Comparison of ENCODE assay signal across 8 cellular contexts in the genomic region with DNA sequence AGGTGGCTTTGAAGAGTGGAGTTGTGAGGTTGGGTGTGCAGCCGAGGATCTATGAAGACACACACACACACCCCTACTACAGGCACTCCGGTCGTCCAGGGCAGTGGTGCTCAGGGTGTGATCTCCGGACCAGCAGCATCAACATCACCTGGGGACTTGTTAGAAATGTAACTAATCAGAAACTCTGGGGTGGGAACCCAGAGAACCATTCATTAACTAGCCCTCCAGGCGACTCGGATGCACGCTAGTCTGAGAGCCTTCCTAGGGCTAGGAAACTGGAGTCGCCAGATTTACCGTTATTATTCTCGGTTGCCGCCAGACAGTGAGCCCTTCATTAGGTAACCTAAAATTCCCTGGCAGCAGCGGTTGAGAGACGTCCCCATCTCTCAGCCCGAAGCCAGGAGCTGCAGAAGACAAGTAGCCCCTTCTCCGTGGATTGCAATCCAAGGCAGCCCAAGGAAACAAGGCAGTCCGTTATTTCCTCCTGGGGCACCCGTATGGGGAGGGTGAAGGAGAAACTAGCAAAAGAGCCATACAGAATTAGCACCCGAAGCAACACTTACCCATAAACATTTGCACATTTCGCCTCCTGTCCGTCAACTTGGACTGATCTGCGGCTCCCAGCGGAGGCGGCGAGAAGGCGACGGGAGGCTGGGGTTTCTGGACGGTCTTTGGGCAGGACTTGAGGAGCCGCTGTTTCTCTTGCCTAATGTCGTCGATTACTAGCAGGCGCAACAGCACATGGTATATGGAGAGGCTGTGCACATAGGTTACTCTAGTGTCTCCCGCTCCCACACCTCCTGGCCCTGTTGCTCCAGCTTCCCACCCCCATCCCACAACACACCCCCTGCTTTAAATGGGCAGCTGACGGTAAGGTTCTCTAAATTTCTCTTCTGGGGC. TPM values are rescaled to one million over a fixed set of nuclear protein-coding genes. Genes with fewer than 3 reads are reported as not detected.
DNase-seq lines count a peak whose midpoint lies in the region; ATAC-seq, FAIRE-seq and TF ChIP-seq lines count a peak whose summit lies in the region.

No MANE protein-coding gene starts in this region.

- DNase-seq in A549 (ENCODE audit: low read depth in 1 of 2, low spot score in 1 of 2) (peak in 1 of 2 experiments; percentile 61), fibroblast of villous mesenchyme (ENCODE audit: low read depth) (peak; percentile 85), osteocyte (ENCODE audit: extremely low spot score, unreplicated experiment) (no peak), GOT3 (lab: John Stamatoyannopoulos, UW) (no peak)
- DNase-seq in central memory CD4-positive, alpha-beta T cell, result no peak

- FAIRE-seq in A549 (lab: Jason Lieb, UNC), result no peak

- CTCF ChIA-PET in A549 (lab: Yijun Ruan, JAX), result interaction anchor here (0.9 to 4.0 kb wide), 3 partner anchors 113 to 269 kb away, joined by 3 to 22 read pairs (median 4); a partner anchor contains a TSS

- no peaks in the 10 kb centered on the region for H3K27me3 Mint-ChIP-seq in osteocyte (ENCODE audit: unreplicated experiment)

- H3K4me3 ChIP-seq in A549, result peak overlapping the region; percentile 78
- peak overlapping the region; percentile 64 for H3K4me3 ChIP-seq in WI38 (ENCODE audit: low read depth, low read length)
- peak overlapping the region; percentile 67 for H3K4me3 ChIP-seq in fibroblast of villous mesenchyme (ENCODE audit: low read depth, low read length)

- no peaks in the 10 kb centered on the region for H3K9me3 Mint-ChIP-seq in osteocyte (ENCODE audit: unreplicated experiment)

- peak overlapping the region; percentile 99 for H3K27ac Mint-ChIP-seq in osteocyte (ENCODE audit: unreplicated experiment)

- ATAC-seq in A549, result peak; percentile 8 to 14
- peak; percentile 16 for ATAC-seq in GM18517 (IDR thresholded peaks at IDR 0.05; ENCODE audit: unreplicated experiment)
- ATAC-seq in HG03095 (IDR thresholded peaks at IDR 0.05; ENCODE audit: unreplicated experiment), result peak; percentile 11

- H3K9me3 ChIP-seq in A549, result no peaks in the 10 kb centered on the region

- H3K4me2 ChIP-seq in A549, result peak overlapping the region; percentile 90

- peaks cover 17% of the 10 kb centered on the region for H3K36me3 Mint-ChIP-seq in osteocyte (ENCODE audit: unreplicated experiment)

- peaks cover 40% of the 10 kb centered on the region for H3K4me1 ChIP-seq in A549

- no peak for TF ChIP-seq POLR2A in A549 (IDR thresholded peaks at IDR 0.05; ENCODE audit: low read length)

- WGBS in A549 (ENCODE audit: missing lambda C conversion rate), result 3% methylated on average over 27 of the region's 33 CpGs

- peaks cover 52% of the 10 kb centered on the region for H3K4me1 Mint-ChIP-seq in osteocyte (ENCODE audit: unreplicated experiment)

- POLR2A ChIA-PET in A549 (lab: Yijun Ruan, JAX), result interaction anchor here (0.6 to 1.0 kb wide), 3 partner anchors 112 to 257 kb away, joined by 3 read pairs; a partner anchor contains a TSS

- no peak for TF ChIP-seq EP300 in A549 (IDR thresholded peaks at IDR 0.05)

- peak overlapping the region; percentile 99 to 100 for H3K27ac ChIP-seq in A549

- no peak; a peak in 1 of 5 replicates for TF ChIP-seq RAD21 in A549 (conservative IDR thresholded peaks at IDR 0.05 in 1 of 2, IDR thresholded peaks at IDR 0.05 in 1 of 2)

- TF ChIP-seq CTCF in A549 (IDR thresholded peaks at IDR 0.05), result no peak
- TF ChIP-seq CTCF in WI38 (IDR thresholded peaks at IDR 0.05; ENCODE audit: low read depth, low read length), result no peak
- no peak for TF ChIP-seq CTCF in fibroblast of villous mesenchyme (IDR thresholded peaks at IDR 0.05; ENCODE audit: insufficient read depth, low read depth, low read length)
- TF ChIP-seq CTCF in osteocyte (IDR thresholded peaks at IDR 0.05), result no peak

- peak overlapping the region; percentile 97 for H3K4me3 Mint-ChIP-seq in osteocyte (ENCODE audit: unreplicated experiment)

TF ChIP-seq in A549, 52 proteins besides CTCF, POLR2A, EP300 and RAD21:
- 0 out of 3 replicates have a peak, but pooled peaks have one; percentile 4 for TF ChIP-seq SMC3 (IDR thresholded peaks at IDR 0.05)
- TF ChIP-seq ESRRA (IDR thresholded peaks at IDR 0.05; ENCODE audit: borderline replicate concordance, low read length), result no peak
- 0 out of 2 replicates have a peak, but pooled peaks have one; percentile 36 for TF ChIP-seq FOSB (CRISPR knock-in tag; IDR thresholded peaks at IDR 0.05)
- TF ChIP-seq CEBPB (IDR thresholded peaks at IDR 0.05), result no peak
- TF ChIP-seq, protein P1, sequence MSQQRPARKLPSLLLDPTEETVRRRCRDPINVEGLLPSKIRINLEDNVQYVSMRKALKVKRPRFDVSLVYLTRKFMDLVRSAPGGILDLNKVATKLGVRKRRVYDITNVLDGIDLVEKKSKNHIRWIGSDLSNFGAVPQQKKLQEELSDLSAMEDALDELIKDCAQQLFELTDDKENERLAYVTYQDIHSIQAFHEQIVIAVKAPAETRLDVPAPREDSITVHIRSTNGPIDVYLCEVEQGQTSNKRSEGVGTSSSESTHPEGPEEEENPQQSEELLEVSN (IDR thresholded peaks at IDR 0.05; ENCODE audit: borderline replicate concordance, low read depth), result peak; percentile 74
- TF ChIP-seq, protein P2, sequence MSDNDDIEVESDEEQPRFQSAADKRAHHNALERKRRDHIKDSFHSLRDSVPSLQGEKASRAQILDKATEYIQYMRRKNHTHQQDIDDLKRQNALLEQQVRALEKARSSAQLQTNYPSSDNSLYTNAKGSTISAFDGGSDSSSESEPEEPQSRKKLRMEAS (IDR thresholded peaks at IDR 0.05), result peak; percentile 82
- no peak for TF ChIP-seq CBX8 (IDR thresholded peaks at IDR 0.05)

RNA-seq across cellular contexts. Expression of a gene that starts 2.9 kb away (rescaled TPM):
- polyA plus RNA-seq in A549 (2011; rRNA removed) (46.5 and 57.2 TPM in 2 replicates), A549 (2017; fragmentation: RNase III; extraction: RNeasy Plus Mini Kit Qiagen cat#74134 plus additional on column Dnase treatment) (58.1 to 90.6 TPM (median 62.5 TPM) in 3 replicates)
- polyA plus RNA-seq in A549 (2012; cell fraction: cytosol; rRNA removed), result 82.1 and 97.6 TPM in 2 replicates
- polyA plus RNA-seq in A549 (2012; cell fraction: nucleus; rRNA removed), result 197 and 256 TPM in 2 replicates
- polyA minus RNA-seq in A549 (2011; rRNA and poly(A)+ RNA removed), result 31.6 and 37.0 TPM in 2 replicates
- total RNA-seq in fibroblast of villous mesenchyme (149 and 163 TPM in 2 replicates), osteocyte (412 and 526 TPM in 2 replicates)
